11 cellular contexts compared by ENCODE assay signal in genomic region chr1:119859647-119860046, GRCh38. TPM values are rescaled to one million over a fixed set of nuclear protein-coding genes. Genes with fewer than 3 reads are reported as not detected.
A peak's percentile ranks its signal among the peaks of the same experiment; 100 is the strongest.
DNase-seq lines count a peak whose midpoint lies in the region; ATAC-seq and TF ChIP-seq lines count a peak whose summit lies in the region.
"Had no signal": no experiment of that assay in that cellular context is flagged by ENCODE, and none has a peak within 500 bp of the region (broad histone marks: within the 10 kb centered on the region; RNA-seq: fewer than 3 reads in every experiment).

No MANE protein-coding gene starts in this region.

- H3K27ac ChIP-seq in naive thymus-derived CD4-positive, alpha-beta T cell (ENCODE audit: low read depth, low read length), result no peak overlapping the region
- no peak overlapping the region for H3K27ac ChIP-seq in CD4-positive, alpha-beta memory T cell (ENCODE audit: low read depth, low read length)
- H3K27ac ChIP-seq in mesendoderm (ENCODE audit: low read depth, low read length), result no peak overlapping the region
- H3K27ac ChIP-seq: pancreas had no signal

- no peak overlapping the region for H2BK15ac ChIP-seq in mesendoderm (replicated peaks; ENCODE audit: low read depth)

- H3K36me3 Mint-ChIP-seq in naive thymus-derived CD4-positive, alpha-beta T cell, result peaks cover 0 to 2% (median 0%) of the 10 kb centered on the region in 5 donors
- no peaks in the 10 kb centered on the region for H3K36me3 Mint-ChIP-seq in type B pancreatic cell
- no peaks in the 10 kb centered on the region for H3K36me3 Mint-ChIP-seq in CD4-positive, alpha-beta memory T cell

- no peaks in the 10 kb centered on the region for H3K36me3 ChIP-seq in naive thymus-derived CD4-positive, alpha-beta T cell (ENCODE audit: control insufficient read depth in 2 of 3, insufficient read depth in 3 of 3, low read length in 3 of 3)
- no peaks in the 10 kb centered on the region for H3K36me3 ChIP-seq in CD4-positive, alpha-beta memory T cell (ENCODE audit: insufficient read depth, low read length)
- H3K36me3 ChIP-seq in mesendoderm (ENCODE audit: control insufficient read depth, insufficient read depth, low read length), result no peaks in the 10 kb centered on the region
- H3K36me3 ChIP-seq: pancreas had no signal

- intact Hi-C loops in naive thymus-derived CD4-positive, alpha-beta T cell (cut with micrococcal nuclease), result no loop called here
- intact Hi-C loops in CD4-positive, alpha-beta memory T cell (cut with micrococcal nuclease), result no loop called here

- DNase-seq in GM03348 (ENCODE audit: low spot score) (peak; percentile 76), NCI-H460 (ENCODE audit: extremely low read depth, low read depth) (peak; percentile 20), astrocyte of the hippocampus (ENCODE audit: low read depth, low spot score) (peak; percentile 41), type B pancreatic cell (ENCODE audit: extremely low spot score, unreplicated experiment) (no peak), mesendoderm (no peak), GM20000 (ENCODE audit: low spot score) (no peak)
- no peak for DNase-seq in naive thymus-derived CD4-positive, alpha-beta T cell
- no peak for DNase-seq in CD4-positive, alpha-beta memory T cell
- DNase-seq: NCI-H2171 treated with DMSO at 0.1 percent for 48 hours, pancreas had no signal

- CTCF ChIA-PET in naive thymus-derived CD4-positive, alpha-beta T cell (lab: Charles Lee), result no interaction called here
- CTCF ChIA-PET in CD4-positive, alpha-beta memory T cell (lab: Charles Lee; ENCODE audit: partially characterized antibody), result interaction anchor here (1.1 kb wide), 1 partner anchor 16 kb away, joined by 3 read pairs; no protein-coding TSS in a partner anchor

- no peak overlapping the region for H3K4me3 ChIP-seq in naive thymus-derived CD4-positive, alpha-beta T cell (ENCODE audit: low read length)
- no peak overlapping the region for H3K4me3 ChIP-seq in CD4-positive, alpha-beta memory T cell (ENCODE audit: low read length in 2 of 2)
- no peak overlapping the region for H3K4me3 ChIP-seq in mesendoderm (ENCODE audit: low read length)
- H3K4me3 ChIP-seq: pancreas had no signal

- H3K79me1 ChIP-seq in mesendoderm (ENCODE audit: low read length), result no peaks in the 10 kb centered on the region

- no peak overlapping the region for H3K23ac ChIP-seq in mesendoderm (ENCODE audit: low read length)

- H2AK5ac ChIP-seq in mesendoderm (ENCODE audit: low read length), result no peak overlapping the region

- H4K5ac ChIP-seq in mesendoderm (ENCODE audit: low read length), result no peak overlapping the region

- ATAC-seq in naive thymus-derived CD4-positive, alpha-beta T cell, result peak; percentile 50
- ATAC-seq: pancreas had no signal

- peaks cover 8 to 28% (median 14%) of the 10 kb centered on the region in 5 donors for H3K27me3 Mint-ChIP-seq in naive thymus-derived CD4-positive, alpha-beta T cell
- H3K27me3 Mint-ChIP-seq in type B pancreatic cell, result no peaks in the 10 kb centered on the region
- peaks cover 5 to 6% of the 10 kb centered on the region in 2 donors for H3K27me3 Mint-ChIP-seq in CD4-positive, alpha-beta memory T cell

- peak overlapping the region in 1 of 9 donors; percentile 44 for H3K27ac Mint-ChIP-seq in naive thymus-derived CD4-positive, alpha-beta T cell
- no peak overlapping the region for H3K27ac Mint-ChIP-seq in type B pancreatic cell
- no peak overlapping the region for H3K27ac Mint-ChIP-seq in CD4-positive, alpha-beta memory T cell

- no peak for TF ChIP-seq CTCF in type B pancreatic cell (conservative IDR thresholded peaks at IDR 0.05)
- TF ChIP-seq CTCF in GM20000 (IDR thresholded peaks at IDR 0.05; ENCODE audit: extremely low read depth, missing control alignments), result no peak

- WGBS in mesendoderm (ENCODE audit: extremely low coverage, insufficient coverage, low lambda C conversion rate), result no CpG with 5 or more reads among the region's 4 CpGs

- H2BK5ac ChIP-seq in mesendoderm (ENCODE audit: low read length), result no peak overlapping the region

- no peaks in the 10 kb centered on the region for H3K4me1 ChIP-seq in naive thymus-derived CD4-positive, alpha-beta T cell (ENCODE audit: control insufficient read depth in 2 of 2, insufficient read depth in 2 of 2, low read length in 2 of 2)
- peaks cover 7% of the 10 kb centered on the region for H3K4me1 ChIP-seq in CD4-positive, alpha-beta memory T cell (ENCODE audit: insufficient read depth, low read length)
- H3K4me1 ChIP-seq in mesendoderm (ENCODE audit: control insufficient read depth, low read depth, low read length), result peaks cover 2% of the 10 kb centered on the region
- H3K4me1 ChIP-seq: pancreas had no signal

- H3K56ac ChIP-seq in mesendoderm (ENCODE audit: low read length), result no peak overlapping the region

- no peak overlapping the region for H3K4me3 Mint-ChIP-seq in naive thymus-derived CD4-positive, alpha-beta T cell
- H3K4me3 Mint-ChIP-seq in type B pancreatic cell, result no peak overlapping the region
- H3K4me3 Mint-ChIP-seq in CD4-positive, alpha-beta memory T cell, result no peak overlapping the region

- no peak overlapping the region for H3K9ac ChIP-seq in mesendoderm (ENCODE audit: low read length)

- H3K27me3 ChIP-seq in naive thymus-derived CD4-positive, alpha-beta T cell (ENCODE audit: control insufficient read depth in 2 of 2, insufficient read depth in 2 of 2, low read length in 2 of 2), result no peaks in the 10 kb centered on the region
- no peaks in the 10 kb centered on the region for H3K27me3 ChIP-seq in CD4-positive, alpha-beta memory T cell (ENCODE audit: insufficient read depth, low read length)
- no peaks in the 10 kb centered on the region for H3K27me3 ChIP-seq in mesendoderm (ENCODE audit: insufficient read depth, low read length, poor library complexity)
- H3K27me3 ChIP-seq: pancreas had no signal

- H3K4ac ChIP-seq in mesendoderm (ENCODE audit: low read depth, low read length), result no peak overlapping the region

- no peak overlapping the region for H3K4me2 ChIP-seq in mesendoderm (ENCODE audit: low read length)

- peaks cover 0 to 30% (median 0%) of the 10 kb centered on the region in 7 donors for H3K4me1 Mint-ChIP-seq in naive thymus-derived CD4-positive, alpha-beta T cell
- peaks cover 13% of the 10 kb centered on the region for H3K4me1 Mint-ChIP-seq in type B pancreatic cell (ENCODE audit: unreplicated experiment)
- H3K4me1 Mint-ChIP-seq in CD4-positive, alpha-beta memory T cell, result peaks cover 0 to 15% (median 8%) of the 10 kb centered on the region in 4 donors

- H3K9me3 Mint-ChIP-seq in naive thymus-derived CD4-positive, alpha-beta T cell, result no peaks in the 10 kb centered on the region
- H3K9me3 Mint-ChIP-seq in type B pancreatic cell, result no peaks in the 10 kb centered on the region
- no peaks in the 10 kb centered on the region for H3K9me3 Mint-ChIP-seq in CD4-positive, alpha-beta memory T cell

- H2BK120ac ChIP-seq in mesendoderm (ENCODE audit: low read depth, low read length), result no peak overlapping the region

- POLR2A ChIA-PET in naive thymus-derived CD4-positive, alpha-beta T cell (lab: Charles Lee), result no interaction called here
- POLR2A ChIA-PET in CD4-positive, alpha-beta memory T cell (lab: Charles Lee; ENCODE audit: partially characterized antibody), result no interaction called here

- H4K8ac ChIP-seq in mesendoderm (ENCODE audit: low read depth, low read length), result no peak overlapping the region

- no peaks in the 10 kb centered on the region for H3K79me2 ChIP-seq in mesendoderm (ENCODE audit: control insufficient read depth, insufficient read depth, low read length)

- no peak overlapping the region for H3K18ac ChIP-seq in mesendoderm (ENCODE audit: low read length)

- H3K9me3 ChIP-seq in naive thymus-derived CD4-positive, alpha-beta T cell (ENCODE audit: control insufficient read depth in 2 of 3, low read length in 3 of 3), result no peaks in the 10 kb centered on the region
- no peaks in the 10 kb centered on the region for H3K9me3 ChIP-seq in CD4-positive, alpha-beta memory T cell (ENCODE audit: control insufficient read depth in 1 of 2, low read length in 2 of 2)
- H3K9me3 ChIP-seq: pancreas had no signal

RNA-seq across cellular contexts. Expression of gene ADAM30, which starts 36.7 kb away (rescaled TPM):
- total RNA-seq in NCI-H460 (2014; rRNA removed; shearing (Covaris generic)), result not detected in 2 replicates
- not detected in 2 replicates for polyA plus RNA-seq in NCI-H460 (2014; cell fraction: nucleus; rRNA removed)
- not detected for total RNA-seq in naive thymus-derived CD4-positive, alpha-beta T cell
- polyA plus RNA-seq in naive thymus-derived CD4-positive, alpha-beta T cell, result under 1 TPM in 1 of 2 donors, not detected in 1; 0.20 TPM
- not detected in 2 replicates for total RNA-seq in type B pancreatic cell (ENCODE audit: low replicate concordance)
- not detected for total RNA-seq in CD4-positive, alpha-beta memory T cell
- polyA plus RNA-seq in CD4-positive, alpha-beta memory T cell, result not detected
- polyA plus RNA-seq in mesendoderm (2013, experiment 1 of 2), result not detected
- polyA plus RNA-seq in mesendoderm (2013, experiment 2 of 2), result not detected
- total RNA-seq: pancreas, subcutaneous adipose tissue had no signal
- polyA plus RNA-seq: pancreas had no signal

RNA-seq across cellular contexts. Expression of gene REG4, which starts 48.4 kb away (rescaled TPM):
- not detected in 2 replicates for total RNA-seq in NCI-H460 (2014; rRNA removed; shearing (Covaris generic))
- polyA plus RNA-seq in NCI-H460 (2014; cell fraction: nucleus; rRNA removed), result not detected in 2 replicates
- 1 to 10 TPM in 3 of 5 experiments, under 1 TPM in 1, not detected in 1; 0.37 to 4.9 (median 3.5) TPM for total RNA-seq in naive thymus-derived CD4-positive, alpha-beta T cell
- polyA plus RNA-seq in naive thymus-derived CD4-positive, alpha-beta T cell, result 1 to 10 TPM; 4.5 to 9.8 TPM
- total RNA-seq in type B pancreatic cell (ENCODE audit: low replicate concordance), result 4.3 and 5.8 TPM in 2 replicates
- total RNA-seq in CD4-positive, alpha-beta memory T cell, result under 1 TPM in 1 of 2 experiments, not detected in 1; 0.25 TPM
- polyA plus RNA-seq in CD4-positive, alpha-beta memory T cell, result under 1 TPM in 1 of 2 donors, not detected in 1; 0.18 TPM
- not detected for polyA plus RNA-seq in mesendoderm (2013, experiment 1 of 2)
- not detected for polyA plus RNA-seq in mesendoderm (2013, experiment 2 of 2)
- total RNA-seq: subcutaneous adipose tissue had no signal

Comparison
In these comparisons a context has a peak if more than half of its experiments do, and no peak if none do; other contexts are left out.
1. DNase-seq: peak in GM03348 (single experiment), NCI-H460 (single experiment) and astrocyte of the hippocampus (single experiment); none in naive thymus-derived CD4-positive, alpha-beta T cell (0 of 9), type B pancreatic cell (single experiment), CD4-positive, alpha-beta memory T cell (0 of 5), mesendoderm (single experiment) and GM20000 (single experiment).